22 cellular contexts compared by ENCODE assay signal in genomic region chr7:38163671-38164070, GRCh38. TPM values are rescaled to one million over a fixed set of nuclear protein-coding genes. Genes with fewer than 3 reads are reported as not detected.
DNase-seq lines count a peak whose midpoint lies in the region; TF ChIP-seq lines count a peak whose summit lies in the region.
"Had no signal": no experiment of that assay in that cellular context is flagged by ENCODE, and none has a peak within 500 bp of the region (broad histone marks: within the 10 kb centered on the region; RNA-seq: fewer than 3 reads in every experiment).

No MANE protein-coding gene starts in this region.

- H3K4me2 ChIP-seq in neural progenitor cell: no peak overlapping the region
- H3K4me2 ChIP-seq: A549, BLaER1 had no signal

- H3K4me1 ChIP-seq in adipocyte (ENCODE audit: control insufficient read depth, insufficient read depth, low read length) (no peaks in the 10 kb centered on the region), neural progenitor cell (no peaks in the 10 kb centered on the region)
- H3K4me1 ChIP-seq: BLaER1, HAP-1 had no signal

- no peaks in the 10 kb centered on the region for H4K20me1 ChIP-seq in neural progenitor cell (ENCODE audit: low read depth)
- H4K20me1 ChIP-seq: BLaER1 had no signal

- H3K27ac Mint-ChIP-seq in type B pancreatic cell: no peak overlapping the region
- H3K27ac Mint-ChIP-seq in neural progenitor cell: no peak overlapping the region
- H3K27ac Mint-ChIP-seq: B cell; CD4-positive, alpha-beta T cell; HFFc6 had no signal

- no peaks in the 10 kb centered on the region for H3F3A ChIP-seq in neural progenitor cell (ENCODE audit: low read depth)

- H3K36me3 ChIP-seq in adipocyte (ENCODE audit: control insufficient read depth, insufficient read depth, low read length, severe bottlenecking): no peaks in the 10 kb centered on the region
- no peaks in the 10 kb centered on the region for H3K36me3 ChIP-seq in neural progenitor cell
- no peaks in the 10 kb centered on the region for H3K36me3 ChIP-seq in MG63
- H3K36me3 ChIP-seq: BLaER1, HAP-1 had no signal

- H3K4me1 Mint-ChIP-seq in type B pancreatic cell (ENCODE audit: unreplicated experiment) (no peaks in the 10 kb centered on the region), neural progenitor cell (no peaks in the 10 kb centered on the region)
- H3K4me1 Mint-ChIP-seq: B cell had no signal

- TF ChIP-seq CTCF in AG10803 (conservative IDR thresholded peaks at IDR 0.05; ENCODE audit: low read length) (no peak), fibroblast of villous mesenchyme (IDR thresholded peaks at IDR 0.05; ENCODE audit: insufficient read depth, low read depth, low read length) (no peak), type B pancreatic cell (conservative IDR thresholded peaks at IDR 0.05) (no peak), neural progenitor cell (IDR thresholded peaks at IDR 0.05) (no peak)

- H3K9me3 Mint-ChIP-seq in type B pancreatic cell: peaks cover 4% of the 10 kb centered on the region
- H3K9me3 Mint-ChIP-seq in neural progenitor cell: peaks cover 15% of the 10 kb centered on the region
- H3K9me3 Mint-ChIP-seq: CD4-positive, alpha-beta T cell; HFFc6 had no signal

- DNase-seq in AG10803 (ENCODE audit: low read depth): peak; percentile 22
- DNase-seq in NCI-H69 (lab: John Stamatoyannopoulos, UW): peak; percentile 65
- peak; percentile 25 for DNase-seq in adipocyte (ENCODE audit: low read depth)
- peak; percentile 31 for DNase-seq in fibroblast of villous mesenchyme (ENCODE audit: low read depth)
- DNase-seq in NCI-H1694 treated with DMSO at 0.1 percent for 48 hours (lab: John Stamatoyannopoulos, UW): no peak
- DNase-seq in type B pancreatic cell (ENCODE audit: extremely low spot score, unreplicated experiment): no peak
- DNase-seq in neural progenitor cell (ENCODE audit: low spot score): no peak
- no peak for DNase-seq in MG63
- DNase-seq: 8988T; ACHN; CD4-positive, alpha-beta T cell; CD8-positive, alpha-beta memory T cell; DMS 273 treated with DMSO at 0.1 percent for 48 hours; DMS79; GF-D8; GOT3; HFFc6 had no signal

- no peaks in the 10 kb centered on the region for H3K9me3 ChIP-seq in adipocyte (ENCODE audit: control insufficient read depth, low read length)
- H3K9me3 ChIP-seq in neural progenitor cell (ENCODE audit: low read depth): peaks cover 5% of the 10 kb centered on the region
- H3K9me3 ChIP-seq in MG63: no peaks in the 10 kb centered on the region
- H3K9me3 ChIP-seq: A549, BLaER1, HAP-1 had no signal

- no peak overlapping the region for H2AFZ ChIP-seq in neural progenitor cell (replicated peaks)

- H3K27ac ChIP-seq in neural progenitor cell: no peak overlapping the region
- H3K27ac ChIP-seq: A549, BLaER1, C4-2B had no signal

- H3K27me3 ChIP-seq in adipocyte (replicated peaks; ENCODE audit: control insufficient read depth, insufficient read depth, low read length): no peaks in the 10 kb centered on the region
- no peaks in the 10 kb centered on the region for H3K27me3 ChIP-seq in neural progenitor cell
- H3K27me3 ChIP-seq in MG63: no peaks in the 10 kb centered on the region
- H3K27me3 ChIP-seq: BLaER1 had no signal

- H3K4me3 Mint-ChIP-seq in type B pancreatic cell (no peak overlapping the region), neural progenitor cell (no peak overlapping the region)
- H3K4me3 Mint-ChIP-seq: B cell; CD4-positive, alpha-beta T cell; CD8-positive, alpha-beta memory T cell; HFFc6 had no signal

- no peaks in the 10 kb centered on the region for H3K27me3 Mint-ChIP-seq in type B pancreatic cell
- H3K27me3 Mint-ChIP-seq in neural progenitor cell (ENCODE audit: insufficient read depth, low read depth): peaks cover 2% of the 10 kb centered on the region

- H3K9ac ChIP-seq in adipocyte (ENCODE audit: low read length): no peak overlapping the region
- H3K9ac ChIP-seq in neural progenitor cell: no peak overlapping the region
- H3K9ac ChIP-seq: BLaER1 had no signal

- no peak overlapping the region for H3K4me3 ChIP-seq in AG10803 (ENCODE audit: low read length)
- no peak overlapping the region for H3K4me3 ChIP-seq in adipocyte (ENCODE audit: low read length)
- no peak overlapping the region for H3K4me3 ChIP-seq in fibroblast of villous mesenchyme (ENCODE audit: low read depth, low read length)
- no peak overlapping the region for H3K4me3 ChIP-seq in neural progenitor cell
- H3K4me3 ChIP-seq in MG63: no peak overlapping the region
- H3K4me3 ChIP-seq: A549, BLaER1, HAP-1 had no signal

- H3K79me2 ChIP-seq in neural progenitor cell (ENCODE audit: low read depth): no peaks in the 10 kb centered on the region

- H3K36me3 Mint-ChIP-seq in type B pancreatic cell: no peaks in the 10 kb centered on the region
- H3K36me3 Mint-ChIP-seq in neural progenitor cell: no peaks in the 10 kb centered on the region
- H3K36me3 Mint-ChIP-seq: CD8-positive, alpha-beta memory T cell had no signal

RNA-seq across cellular contexts. Expression of gene STARD3NL, which starts 14.4 kb away (rescaled TPM):
- total RNA-seq in fibroblast of villous mesenchyme (58.6 and 99.3 TPM in 2 replicates), type B pancreatic cell (ENCODE audit: low replicate concordance) (29.0 and 46.7 TPM in 2 replicates), neural progenitor cell (ENCODE audit: low replicate concordance) (99.0 and 121 TPM in 2 replicates)
- 70.1 and 81.2 TPM in 2 replicates for total RNA-seq in MG63 (2014; rRNA removed; shearing (Covaris generic); ENCODE audit: low replicate concordance)

Comparison
In these comparisons a context has a peak if more than half of its experiments do, and no peak if none do; other contexts are left out.
1. DNase-seq: peak in AG10803 (single experiment), NCI-H69 (single experiment), adipocyte (single experiment) and fibroblast of villous mesenchyme (single experiment); none in NCI-H1694 treated with DMSO at 0.1 percent for 48 hours (single experiment), type B pancreatic cell (single experiment), neural progenitor cell (single experiment) and MG63 (single experiment).